Comparison of ENCODE assay signal across 2 cellular contexts in genomic region chr9:123488683-123489321, GRCh38.
TF ChIP-seq lines count a peak whose summit lies in the region.

No MANE protein-coding gene starts in this region.

TF ChIP-seq in GM23338, 12 proteins besides CTCF, POLR2A, EP300 and RAD21:
- TF ChIP-seq REST (IDR thresholded peaks at IDR 0.05; ENCODE audit: unreplicated experiment) (no peak), ZNF331 (CRISPR knock-in tag; IDR thresholded peaks at IDR 0.05; ENCODE audit: low read depth) (no peak), CREB1 (CRISPR knock-in tag; IDR thresholded peaks at IDR 0.05; ENCODE audit: low read depth) (no peak), STAT1 (IDR thresholded peaks at IDR 0.05; ENCODE audit: unreplicated experiment) (no peak), NANOG (IDR thresholded peaks at IDR 0.05; ENCODE audit: borderline replicate concordance) (no peak), POLR2AphosphoS5 (IDR thresholded peaks at IDR 0.05; ENCODE audit: low read depth) (no peak), JUNB (IDR thresholded peaks at IDR 0.05; ENCODE audit: unreplicated experiment) (no peak), ZNF114 (CRISPR knock-in tag; IDR thresholded peaks at IDR 0.05) (no peak), ZNF462 (CRISPR knock-in tag; IDR thresholded peaks at IDR 0.05) (no peak), EZH2 (IDR thresholded peaks at IDR 0.05; ENCODE audit: low read depth, unreplicated experiment) (no peak), EZH2phosphoT487 (IDR thresholded peaks at IDR 0.05; ENCODE audit: unreplicated experiment) (no peak)
- TF ChIP-seq, protein P1, sequence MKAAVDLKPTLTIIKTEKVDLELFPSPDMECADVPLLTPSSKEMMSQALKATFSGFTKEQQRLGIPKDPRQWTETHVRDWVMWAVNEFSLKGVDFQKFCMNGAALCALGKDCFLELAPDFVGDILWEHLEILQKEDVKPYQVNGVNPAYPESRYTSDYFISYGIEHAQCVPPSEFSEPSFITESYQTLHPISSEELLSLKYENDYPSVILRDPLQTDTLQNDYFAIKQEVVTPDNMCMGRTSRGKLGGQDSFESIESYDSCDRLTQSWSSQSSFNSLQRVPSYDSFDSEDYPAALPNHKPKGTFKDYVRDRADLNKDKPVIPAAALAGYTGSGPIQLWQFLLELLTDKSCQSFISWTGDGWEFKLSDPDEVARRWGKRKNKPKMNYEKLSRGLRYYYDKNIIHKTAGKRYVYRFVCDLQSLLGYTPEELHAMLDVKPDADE (IDR thresholded peaks at IDR 0.05), result no peak

TF ChIP-seq in H1, 55 proteins besides CTCF, POLR2A, EP300 and RAD21:
- no peak for TF ChIP-seq RXRA (IDR thresholded peaks at IDR 0.05; ENCODE audit: insufficient read depth, low read depth, low read length)
- TF ChIP-seq NRF1 (IDR thresholded peaks at IDR 0.05; ENCODE audit: low read depth, low read length), result no peak
- TF ChIP-seq BCL11A (IDR thresholded peaks at IDR 0.05; ENCODE audit: low read depth in 2 of 2, low read length in 2 of 2), result no peak
- TF ChIP-seq BRCA1 (IDR thresholded peaks at IDR 0.05; ENCODE audit: low read depth, low read length), result no peak
- no peak for TF ChIP-seq GABPA (IDR thresholded peaks at IDR 0.05; ENCODE audit: borderline replicate concordance, insufficient read depth, low read length)
- no peak for TF ChIP-seq KDM4A (IDR thresholded peaks at IDR 0.05; ENCODE audit: low read depth, low read length, severe bottlenecking)
- TF ChIP-seq KDM5A (IDR thresholded peaks at IDR 0.05; ENCODE audit: low read length), result no peak
- no peak for TF ChIP-seq SIX5 (IDR thresholded peaks at IDR 0.05; ENCODE audit: low read depth, low read length)
- TF ChIP-seq, protein P2, sequence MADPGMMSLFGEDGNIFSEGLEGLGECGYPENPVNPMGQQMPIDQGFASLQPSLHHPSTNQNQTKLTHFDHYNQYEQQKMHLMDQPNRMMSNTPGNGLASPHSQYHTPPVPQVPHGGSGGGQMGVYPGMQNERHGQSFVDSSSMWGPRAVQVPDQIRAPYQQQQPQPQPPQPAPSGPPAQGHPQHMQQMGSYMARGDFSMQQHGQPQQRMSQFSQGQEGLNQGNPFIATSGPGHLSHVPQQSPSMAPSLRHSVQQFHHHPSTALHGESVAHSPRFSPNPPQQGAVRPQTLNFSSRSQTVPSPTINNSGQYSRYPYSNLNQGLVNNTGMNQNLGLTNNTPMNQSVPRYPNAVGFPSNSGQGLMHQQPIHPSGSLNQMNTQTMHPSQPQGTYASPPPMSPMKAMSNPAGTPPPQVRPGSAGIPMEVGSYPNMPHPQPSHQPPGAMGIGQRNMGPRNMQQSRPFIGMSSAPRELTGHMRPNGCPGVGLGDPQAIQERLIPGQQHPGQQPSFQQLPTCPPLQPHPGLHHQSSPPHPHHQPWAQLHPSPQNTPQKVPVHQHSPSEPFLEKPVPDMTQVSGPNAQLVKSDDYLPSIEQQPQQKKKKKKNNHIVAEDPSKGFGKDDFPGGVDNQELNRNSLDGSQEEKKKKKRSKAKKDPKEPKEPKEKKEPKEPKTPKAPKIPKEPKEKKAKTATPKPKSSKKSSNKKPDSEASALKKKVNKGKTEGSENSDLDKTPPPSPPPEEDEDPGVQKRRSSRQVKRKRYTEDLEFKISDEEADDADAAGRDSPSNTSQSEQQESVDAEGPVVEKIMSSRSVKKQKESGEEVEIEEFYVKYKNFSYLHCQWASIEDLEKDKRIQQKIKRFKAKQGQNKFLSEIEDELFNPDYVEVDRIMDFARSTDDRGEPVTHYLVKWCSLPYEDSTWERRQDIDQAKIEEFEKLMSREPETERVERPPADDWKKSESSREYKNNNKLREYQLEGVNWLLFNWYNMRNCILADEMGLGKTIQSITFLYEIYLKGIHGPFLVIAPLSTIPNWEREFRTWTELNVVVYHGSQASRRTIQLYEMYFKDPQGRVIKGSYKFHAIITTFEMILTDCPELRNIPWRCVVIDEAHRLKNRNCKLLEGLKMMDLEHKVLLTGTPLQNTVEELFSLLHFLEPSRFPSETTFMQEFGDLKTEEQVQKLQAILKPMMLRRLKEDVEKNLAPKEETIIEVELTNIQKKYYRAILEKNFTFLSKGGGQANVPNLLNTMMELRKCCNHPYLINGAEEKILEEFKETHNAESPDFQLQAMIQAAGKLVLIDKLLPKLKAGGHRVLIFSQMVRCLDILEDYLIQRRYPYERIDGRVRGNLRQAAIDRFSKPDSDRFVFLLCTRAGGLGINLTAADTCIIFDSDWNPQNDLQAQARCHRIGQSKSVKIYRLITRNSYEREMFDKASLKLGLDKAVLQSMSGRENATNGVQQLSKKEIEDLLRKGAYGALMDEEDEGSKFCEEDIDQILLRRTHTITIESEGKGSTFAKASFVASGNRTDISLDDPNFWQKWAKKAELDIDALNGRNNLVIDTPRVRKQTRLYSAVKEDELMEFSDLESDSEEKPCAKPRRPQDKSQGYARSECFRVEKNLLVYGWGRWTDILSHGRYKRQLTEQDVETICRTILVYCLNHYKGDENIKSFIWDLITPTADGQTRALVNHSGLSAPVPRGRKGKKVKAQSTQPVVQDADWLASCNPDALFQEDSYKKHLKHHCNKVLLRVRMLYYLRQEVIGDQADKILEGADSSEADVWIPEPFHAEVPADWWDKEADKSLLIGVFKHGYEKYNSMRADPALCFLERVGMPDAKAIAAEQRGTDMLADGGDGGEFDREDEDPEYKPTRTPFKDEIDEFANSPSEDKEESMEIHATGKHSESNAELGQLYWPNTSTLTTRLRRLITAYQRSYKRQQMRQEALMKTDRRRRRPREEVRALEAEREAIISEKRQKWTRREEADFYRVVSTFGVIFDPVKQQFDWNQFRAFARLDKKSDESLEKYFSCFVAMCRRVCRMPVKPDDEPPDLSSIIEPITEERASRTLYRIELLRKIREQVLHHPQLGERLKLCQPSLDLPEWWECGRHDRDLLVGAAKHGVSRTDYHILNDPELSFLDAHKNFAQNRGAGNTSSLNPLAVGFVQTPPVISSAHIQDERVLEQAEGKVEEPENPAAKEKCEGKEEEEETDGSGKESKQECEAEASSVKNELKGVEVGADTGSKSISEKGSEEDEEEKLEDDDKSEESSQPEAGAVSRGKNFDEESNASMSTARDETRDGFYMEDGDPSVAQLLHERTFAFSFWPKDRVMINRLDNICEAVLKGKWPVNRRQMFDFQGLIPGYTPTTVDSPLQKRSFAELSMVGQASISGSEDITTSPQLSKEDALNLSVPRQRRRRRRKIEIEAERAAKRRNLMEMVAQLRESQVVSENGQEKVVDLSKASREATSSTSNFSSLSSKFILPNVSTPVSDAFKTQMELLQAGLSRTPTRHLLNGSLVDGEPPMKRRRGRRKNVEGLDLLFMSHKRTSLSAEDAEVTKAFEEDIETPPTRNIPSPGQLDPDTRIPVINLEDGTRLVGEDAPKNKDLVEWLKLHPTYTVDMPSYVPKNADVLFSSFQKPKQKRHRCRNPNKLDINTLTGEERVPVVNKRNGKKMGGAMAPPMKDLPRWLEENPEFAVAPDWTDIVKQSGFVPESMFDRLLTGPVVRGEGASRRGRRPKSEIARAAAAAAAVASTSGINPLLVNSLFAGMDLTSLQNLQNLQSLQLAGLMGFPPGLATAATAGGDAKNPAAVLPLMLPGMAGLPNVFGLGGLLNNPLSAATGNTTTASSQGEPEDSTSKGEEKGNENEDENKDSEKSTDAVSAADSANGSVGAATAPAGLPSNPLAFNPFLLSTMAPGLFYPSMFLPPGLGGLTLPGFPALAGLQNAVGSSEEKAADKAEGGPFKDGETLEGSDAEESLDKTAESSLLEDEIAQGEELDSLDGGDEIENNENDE (IDR thresholded peaks at IDR 0.05; ENCODE audit: insufficient replicate concordance, low read length), result no peak
- TF ChIP-seq BACH1 (IDR thresholded peaks at IDR 0.05; ENCODE audit: low read length), result no peak
- no peak for TF ChIP-seq SP1 (IDR thresholded peaks at IDR 0.05; ENCODE audit: low read depth, low read length)
- no peak for TF ChIP-seq SP4 (IDR thresholded peaks at IDR 0.05; ENCODE audit: low read length)
- no peak for TF ChIP-seq TBP (IDR thresholded peaks at IDR 0.05; ENCODE audit: low read depth, low read length)
- TF ChIP-seq RNF2 (IDR thresholded peaks at IDR 0.05; ENCODE audit: borderline replicate concordance, low read depth, low read length, missing control alignments, poor library complexity, severe bottlenecking), result no peak
- no peak for TF ChIP-seq RBBP5 (IDR thresholded peaks at IDR 0.05; ENCODE audit: borderline replicate concordance, low read depth, low read length)
- no peak for TF ChIP-seq PHF8 (conservative IDR thresholded peaks at IDR 0.05; ENCODE audit: low read depth, low read length)
- TF ChIP-seq, protein P3, sequence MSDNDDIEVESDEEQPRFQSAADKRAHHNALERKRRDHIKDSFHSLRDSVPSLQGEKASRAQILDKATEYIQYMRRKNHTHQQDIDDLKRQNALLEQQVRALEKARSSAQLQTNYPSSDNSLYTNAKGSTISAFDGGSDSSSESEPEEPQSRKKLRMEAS (IDR thresholded peaks at IDR 0.05), result no peak
- no peak for TF ChIP-seq ATF3 (IDR thresholded peaks at IDR 0.05; ENCODE audit: insufficient read depth, low read depth, low read length)
- no peak for TF ChIP-seq CBX8 (IDR thresholded peaks at IDR 0.05; ENCODE audit: borderline replicate concordance, low read depth, low read length)
